Comparison of ENCODE assay signal across 8 cellular contexts in the genomic region with DNA sequence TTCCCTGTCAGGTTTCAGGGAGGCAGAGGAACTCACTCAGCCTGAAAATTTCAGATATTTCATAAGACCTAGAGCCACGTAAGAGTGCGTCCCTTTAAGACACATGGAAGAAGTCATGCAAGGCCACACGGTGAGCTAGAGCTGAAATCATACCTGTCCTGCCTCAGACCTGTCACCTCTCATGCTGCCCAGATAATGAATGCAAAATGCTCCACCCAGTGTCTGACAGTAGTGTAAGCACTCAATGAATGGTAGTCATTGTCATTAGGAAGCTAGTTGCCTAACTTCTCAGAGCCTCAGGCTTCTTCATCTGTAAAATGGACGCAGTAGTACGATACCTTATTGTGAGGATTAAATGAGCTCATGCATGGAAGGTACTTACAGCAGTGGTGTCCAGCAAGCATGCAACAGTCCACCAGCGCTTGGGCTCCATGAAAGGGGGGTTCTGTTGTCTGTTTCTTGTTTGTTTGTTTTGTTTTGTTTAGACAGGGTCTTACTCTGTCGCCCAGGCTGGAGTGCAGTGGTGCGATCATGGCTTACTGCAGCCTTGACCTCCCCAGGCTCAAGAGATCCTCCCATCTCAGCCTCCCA.
DNase-seq lines count a peak whose midpoint lies in the region; ATAC-seq and TF ChIP-seq lines count a peak whose summit lies in the region.

No MANE protein-coding gene starts in this region.

- no peak for ATAC-seq in GM23338
- ATAC-seq in activated B cell treated with CpG ODN at 0.5 μM for 24 hours (ENCODE audit: low read depth), result no peak
- ATAC-seq in left lobe of liver, result peak; percentile 35
- no peak for ATAC-seq in GM19397 (IDR thresholded peaks at IDR 0.05; ENCODE audit: unreplicated experiment)

- peaks cover 9% of the 10 kb centered on the region for H3F3A ChIP-seq in GM23338 (replicated peaks; ENCODE audit: low read depth)

- H3K79me2 ChIP-seq in GM23338 (replicated peaks; ENCODE audit: insufficient read depth), result peaks cover 8% of the 10 kb centered on the region

- H3K27ac Mint-ChIP-seq in GM23338, result no peak overlapping the region
- no peak overlapping the region for H3K27ac Mint-ChIP-seq in activated B cell treated with CpG ODN at 0.5 μM for 24 hours

- intact Hi-C loops in activated B cell treated with CpG ODN at 0.5 μM for 24 hours (cut with micrococcal nuclease), result loop anchor here (1.0 kb wide), 1 partner anchor 118 kb away; no protein-coding TSS in a partner anchor

- H3K9me2 ChIP-seq in GM23338 (ENCODE audit: insufficient read depth), result no peaks in the 10 kb centered on the region

- H3K4me3 ChIP-seq in BE2C (ENCODE audit: low read depth, low read length) (peak overlapping the region; percentile 55), GM23338 (peak overlapping the region; percentile 66)

- H3K4me2 ChIP-seq in GM23338, result peak overlapping the region; percentile 93

- CTCF ChIA-PET in activated B cell treated with CpG ODN at 0.5 μM for 24 hours (lab: Charles Lee), result interaction anchor here (0.5 to 9.5 kb wide), 11 partner anchors 26 to 1611 kb away, joined by 3 to 90 read pairs (median 3); no protein-coding TSS in a partner anchor

- no peaks in the 10 kb centered on the region for H3K27me3 ChIP-seq in BE2C
- no peaks in the 10 kb centered on the region for H3K27me3 ChIP-seq in GM23338 (ENCODE audit: insufficient read depth)

- no peak for DNase-seq in BE2C
- DNase-seq in GM23338 (ENCODE audit: low spot score), result no peak
- no peak for DNase-seq in activated B cell treated with CpG ODN at 0.5 μM for 24 hours
- no peak for DNase-seq in left lobe of liver (ENCODE audit: low spot score)
- no peak for DNase-seq in UCSD-AML1 (lab: John Stamatoyannopoulos, UW; ENCODE audit: unreplicated experiment)
- DNase-seq in HPDE6-E6E7 (ENCODE audit: extremely low spot score), result no peak
- DNase-seq in mucosa of gallbladder (ENCODE audit: low spot score), result no peak

- TF ChIP-seq CTCF in BE2C (IDR thresholded peaks at IDR 0.05; ENCODE audit: low read depth, low read length), result no peak
- TF ChIP-seq CTCF in GM23338 (conservative IDR thresholded peaks at IDR 0.05; ENCODE audit: low read depth in 2 of 2), result no peak
- TF ChIP-seq CTCF in activated B cell treated with CpG ODN at 0.5 μM for 24 hours (IDR thresholded peaks at IDR 0.05), result no peak

- H3K9me3 Mint-ChIP-seq in GM23338 (no peaks in the 10 kb centered on the region), activated B cell treated with CpG ODN at 0.5 μM for 24 hours (no peaks in the 10 kb centered on the region)

- H3K36me3 ChIP-seq in BE2C, result no peaks in the 10 kb centered on the region
- H3K36me3 ChIP-seq in GM23338 (ENCODE audit: insufficient read depth), result no peaks in the 10 kb centered on the region

- H3K4me1 ChIP-seq in BE2C (no peaks in the 10 kb centered on the region), GM23338 (ENCODE audit: insufficient read depth) (peaks cover 3% of the 10 kb centered on the region; the same call in 1 of the 2 replicates)

- H2AFZ ChIP-seq in GM23338, result peak overlapping the region; percentile 100

- H3K9me3 ChIP-seq in BE2C, result no peaks in the 10 kb centered on the region

- H3K4me3 Mint-ChIP-seq in GM23338 (peak overlapping the region; percentile 69), activated B cell treated with CpG ODN at 0.5 μM for 24 hours (peak overlapping the region; percentile 89)

- POLR2A ChIA-PET in activated B cell treated with CpG ODN at 0.5 μM for 24 hours (lab: Charles Lee), result interaction anchor here (0.7 to 1.0 kb wide), 3 partner anchors 137 to 245 kb away, joined by 3 to 4 read pairs (median 3); no protein-coding TSS in a partner anchor

- no peak overlapping the region for H3K27ac ChIP-seq in GM23338 (ENCODE audit: low read depth)

- H3K4me1 Mint-ChIP-seq in GM23338, result peaks cover 9% of the 10 kb centered on the region
- H3K4me1 Mint-ChIP-seq in activated B cell treated with CpG ODN at 0.5 μM for 24 hours, result peaks cover 20% of the 10 kb centered on the region

- peaks cover 14% of the 10 kb centered on the region for H3K36me3 Mint-ChIP-seq in GM23338 (ENCODE audit: low read depth)
- no peaks in the 10 kb centered on the region for H3K36me3 Mint-ChIP-seq in activated B cell treated with CpG ODN at 0.5 μM for 24 hours (ENCODE audit: low read depth)

- no peaks in the 10 kb centered on the region for H4K20me1 ChIP-seq in GM23338 (replicated peaks; ENCODE audit: insufficient read depth)

- peaks cover 2% of the 10 kb centered on the region for H3K27me3 Mint-ChIP-seq in GM23338 (ENCODE audit: insufficient read depth, low read depth, poor library complexity)
- H3K27me3 Mint-ChIP-seq in activated B cell treated with CpG ODN at 0.5 μM for 24 hours, result no peaks in the 10 kb centered on the region

TF ChIP-seq in GM23338, 12 proteins besides CTCF, POLR2A, EP300 and RAD21:
- no peak for TF ChIP-seq CREB1 (CRISPR knock-in tag; IDR thresholded peaks at IDR 0.05; ENCODE audit: low read depth)
- no peak for TF ChIP-seq ZNF114 (CRISPR knock-in tag; IDR thresholded peaks at IDR 0.05)
- no peak for TF ChIP-seq JUNB (IDR thresholded peaks at IDR 0.05; ENCODE audit: unreplicated experiment)
